In the genomic region with DNA sequence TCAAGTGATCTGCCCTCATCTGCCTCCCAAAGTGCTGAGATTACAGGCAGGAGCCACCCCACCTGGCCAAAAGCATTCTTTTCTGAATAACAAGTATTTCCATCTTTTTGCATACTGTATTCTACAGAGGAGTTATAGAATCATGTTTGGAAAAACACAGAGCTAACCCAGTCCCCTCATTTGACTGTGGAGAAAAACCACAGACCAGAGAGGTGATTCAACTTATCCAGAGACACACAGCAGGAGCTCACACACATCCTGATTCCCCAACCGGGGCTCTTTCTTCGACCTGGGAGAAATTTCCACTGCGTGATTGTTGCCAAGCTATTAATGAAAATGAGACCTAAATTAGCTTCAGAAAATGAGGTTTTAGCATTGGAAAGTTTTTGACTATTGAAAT, we compare ENCODE assay signal across 26 cellular contexts.
"Had no signal": no experiment of that assay in that cellular context is flagged by ENCODE, and none has a peak within 500 bp of the region (broad histone marks: within the 10 kb centered on the region; RNA-seq: fewer than 3 reads in every experiment).

No MANE protein-coding gene starts in this region.

- H3K79me2 ChIP-seq: parathyroid adenoma had no signal

- H3K27ac ChIP-seq: left ventricle myocardium inferior, parathyroid adenoma, psoas muscle, thoracic aorta, uterus had no signal

- H3K27me3 ChIP-seq: uterus had no signal

- H3K27me3 Mint-ChIP-seq: activated CD4-positive, alpha-beta memory T cell treated with anti-CD3 and anti-CD28 coated beads for 36 hours had no signal

- H2AFZ ChIP-seq: parathyroid adenoma had no signal

- DNase-seq: activated CD4-positive, alpha-beta memory T cell treated with anti-CD3 and anti-CD28 coated beads for 36 hours; activated CD4-positive, alpha-beta T cell treated with anti-CD3 and anti-CD28 coated beads, Interleukin-2, amount 10 ng/mL, durations not matched to agents 24 days and 14 days; activated CD4-positive, CD25-positive, alpha-beta regulatory T cell treated with anti-CD3 and anti-CD28 coated beads, Interleukin-2, amount 50 U/mL, for 72 hours; activated CD8-positive, alpha-beta memory T cell treated with anti-CD3 and anti-CD28 coated beads, Interleukin-2, amount 50 U/mL, for 4 hours; activated naive CD4-positive, alpha-beta T cell treated with anti-CD3 and anti-CD28 coated beads for 36 hours; activated T-cell treated with anti-CD3 and anti-CD28 coated beads, Interleukin-2, amount 50 U/mL, for 4 hours; anterior cingulate cortex; dermis blood vessel endothelial cell; effector CD4-positive, alpha-beta T cell; glutamatergic neuron; islet precursor cell; left ventricle myocardium inferior; nucleus accumbens; psoas muscle; stimulated activated CD4-positive, alpha-beta T cell treated with anti-CD3 and anti-CD28 coated beads, Interleukin-15, amount 100 ng/mL, for 24 hours; stimulated activated CD4-positive, alpha-beta T cell treated with anti-CD3 and anti-CD28 coated beads, Interleukin-2, amount 100 ng/mL, for 24 hours; stimulated activated naive CD4-positive, alpha-beta T cell; T-helper 2 cell; trophoblast cell; uterus had no signal

- ATAC-seq: activated T-cell treated with anti-CD3 and anti-CD28 coated beads, Interleukin-2, amount 50 U/mL, for 4 hours; psoas muscle had no signal

- H3K4me3 ChIP-seq: left ventricle myocardium inferior, psoas muscle, thoracic aorta, uterus had no signal

- H3K36me3 ChIP-seq: left ventricle myocardium inferior, thoracic aorta, uterus had no signal

- H3K36me3 Mint-ChIP-seq: activated CD4-positive, alpha-beta memory T cell treated with anti-CD3 and anti-CD28 coated beads for 36 hours had no signal

- H3K9me3 ChIP-seq: left ventricle myocardium inferior, psoas muscle, thoracic aorta, uterus had no signal

- H3K4me3 Mint-ChIP-seq: activated CD4-positive, alpha-beta memory T cell treated with anti-CD3 and anti-CD28 coated beads for 36 hours; activated CD4-positive, alpha-beta T cell treated with anti-CD3 and anti-CD28 coated beads, Interleukin-2, amount 10 ng/mL, durations not matched to agents 24 days and 14 days; activated naive CD4-positive, alpha-beta T cell treated with anti-CD3 and anti-CD28 coated beads for 36 hours; activated T-cell treated with anti-CD3 and anti-CD28 coated beads, Interleukin-2, amount 50 U/mL, for 4 hours; central memory CD8-positive, alpha-beta T cell had no signal

- H3K4me1 ChIP-seq: parathyroid adenoma had no signal

- FAIRE-seq: bronchial epithelial cell, endometrium, frontal cortex had no signal

- H3K27ac Mint-ChIP-seq: activated CD4-positive, alpha-beta memory T cell treated with anti-CD3 and anti-CD28 coated beads for 36 hours; activated CD4-positive, alpha-beta T cell treated with anti-CD3 and anti-CD28 coated beads, Interleukin-2, amount 10 ng/mL, durations not matched to agents 24 days and 14 days; activated naive CD4-positive, alpha-beta T cell treated with anti-CD3 and anti-CD28 coated beads for 36 hours had no signal

- H3K9me3 Mint-ChIP-seq: activated CD4-positive, alpha-beta memory T cell treated with anti-CD3 and anti-CD28 coated beads for 36 hours; activated CD4-positive, alpha-beta T cell treated with anti-CD3 and anti-CD28 coated beads, Interleukin-2, amount 10 ng/mL, durations not matched to agents 24 days and 14 days; activated naive CD4-positive, alpha-beta T cell treated with anti-CD3 and anti-CD28 coated beads for 36 hours; activated T-cell treated with anti-CD3 and anti-CD28 coated beads, Interleukin-2, amount 50 U/mL, for 4 hours; central memory CD8-positive, alpha-beta T cell had no signal

- H3K9ac ChIP-seq: parathyroid adenoma had no signal
